8 cellular contexts compared by ENCODE assay signal in genomic region chr17:45171338-45172231, GRCh38. TPM values are rescaled to one million over a fixed set of nuclear protein-coding genes. Genes with fewer than 3 reads are reported as not detected.
DNase-seq lines count a peak whose midpoint lies in the region; ATAC-seq and TF ChIP-seq lines count a peak whose summit lies in the region.

No MANE protein-coding gene starts in this region.

- CTCF ChIA-PET in T-cell (lab: Charles Lee) = interaction anchor here in 1 of 2 donors (0.5 to 2.6 kb wide), 3 partner anchors 8 to 1680 kb away, joined by 3 to 20 read pairs (median 7); partner anchors contain the start of genes ACBD4 and WNT9B

- H3K36me3 ChIP-seq in rectal smooth muscle tissue (ENCODE audit: control insufficient read depth, insufficient read depth, low read length) = no peaks in the 10 kb centered on the region

- H3K9me3 Mint-ChIP-seq in T-cell = no peaks in the 10 kb centered on the region
- no peaks in the 10 kb centered on the region for H3K9me3 Mint-ChIP-seq in glutamatergic neuron (ENCODE audit: unreplicated experiment)

- H3K4me1 Mint-ChIP-seq in T-cell (peaks cover 19 to 24% (median 23%) of the 10 kb centered on the region in 3 donors), glutamatergic neuron (ENCODE audit: low read depth, unreplicated experiment) (peaks cover 5% of the 10 kb centered on the region)

- H3K4me3 ChIP-seq in rectal smooth muscle tissue (ENCODE audit: low read length) = peak overlapping the region; percentile 58

- peak overlapping the region; percentile 59 to 98 for H3K27ac Mint-ChIP-seq in T-cell
- H3K27ac Mint-ChIP-seq in glutamatergic neuron (ENCODE audit: unreplicated experiment) = no peak overlapping the region

- ATAC-seq in T-cell (replicated peaks in 1 of 4) = no peak
- no peak for ATAC-seq in GM19463 (IDR thresholded peaks at IDR 0.05; ENCODE audit: unreplicated experiment)
- ATAC-seq in GM18873 (IDR thresholded peaks at IDR 0.05; ENCODE audit: low FRiP score, unreplicated experiment) = no peak

- peak overlapping the region; percentile 97 for H3K27ac ChIP-seq in rectal smooth muscle tissue (ENCODE audit: low read depth, low read length)

- no peaks in the 10 kb centered on the region for H3K27me3 ChIP-seq in rectal smooth muscle tissue (ENCODE audit: control insufficient read depth, insufficient read depth, low read length)

- peak overlapping the region; percentile 53 for H3K9ac ChIP-seq in rectal smooth muscle tissue (ENCODE audit: low read length)

- DNase-seq in HPDE6-E6E7 (ENCODE audit: extremely low spot score) (peak; percentile 73), T-cell (no peak), glutamatergic neuron (peak; percentile 29), NCI-H345 (lab: John Stamatoyannopoulos, UW) (no peak), NCI-H187 (lab: John Stamatoyannopoulos, UW) (no peak)

- peak overlapping the region in 2 of 3 donors; percentile 13 to 82 for H3K4me3 Mint-ChIP-seq in T-cell
- no peak overlapping the region for H3K4me3 Mint-ChIP-seq in glutamatergic neuron (ENCODE audit: unreplicated experiment)

- no peak for TF ChIP-seq CTCF in glutamatergic neuron (IDR thresholded peaks at IDR 0.05; ENCODE audit: partially characterized antibody, unreplicated experiment)

- H3K4me1 ChIP-seq in rectal smooth muscle tissue (ENCODE audit: control insufficient read depth, insufficient read depth, low read length) = peaks cover 20% of the 10 kb centered on the region

- no peaks in the 10 kb centered on the region for H3K36me3 Mint-ChIP-seq in T-cell
- no peaks in the 10 kb centered on the region for H3K36me3 Mint-ChIP-seq in glutamatergic neuron (ENCODE audit: unreplicated experiment)

- H3K27me3 Mint-ChIP-seq in T-cell = no peaks in the 10 kb centered on the region
- no peaks in the 10 kb centered on the region for H3K27me3 Mint-ChIP-seq in glutamatergic neuron (ENCODE audit: unreplicated experiment)

- POLR2A ChIA-PET in T-cell (lab: Charles Lee) = no interaction called here

RNA-seq across cellular contexts. Expression of gene HEXIM2, which starts 9.9 kb away (rescaled TPM):
- 1 to 10 TPM; 2.0 to 5.8 (median 3.3) TPM for total RNA-seq in T-cell
- 8.4 TPM for total RNA-seq in glutamatergic neuron (ENCODE audit: unreplicated experiment)

RNA-seq across cellular contexts. Expression of gene HEXIM1, which starts 23.3 kb away (rescaled TPM):
- total RNA-seq in T-cell (10 to 100 TPM; 32.3 to 55.9 (median 34.5) TPM), glutamatergic neuron (ENCODE audit: unreplicated experiment) (13.0 TPM)

RNA-seq across cellular contexts. Expression of gene ACBD4, which starts 36.1 kb away (rescaled TPM):
- total RNA-seq in T-cell (10 to 100 TPM; 28.4 to 48.5 (median 38.9) TPM), glutamatergic neuron (ENCODE audit: unreplicated experiment) (3.7 TPM)

RNA-seq across cellular contexts. Expression of gene PLCD3, which starts 39.3 kb away (rescaled TPM):
- total RNA-seq in T-cell = 1 to 10 TPM; 3.1 to 9.9 (median 4.8) TPM
- total RNA-seq in glutamatergic neuron (ENCODE audit: unreplicated experiment) = 6.2 TPM

RNA-seq across cellular contexts. Expression of gene FMNL1, which starts 50.1 kb away (rescaled TPM):
- total RNA-seq in T-cell = 100 to 1,000 TPM; 362 to 473 (median 457) TPM
- 24.2 TPM for total RNA-seq in glutamatergic neuron (ENCODE audit: unreplicated experiment)

Comparison
In these comparisons a context has a peak if more than half of its experiments do, and no peak if none do; other contexts are left out.
1. DNase-seq: peak in HPDE6-E6E7 (single experiment) and glutamatergic neuron (single experiment); none in T-cell (0 of 34), NCI-H345 (single experiment) and NCI-H187 (0 of 2).